8 cellular contexts compared by ENCODE assay signal in genomic region chr19:15835565-15836344, GRCh38. TPM values are rescaled to one million over a fixed set of nuclear protein-coding genes. Genes with fewer than 3 reads are reported as not detected.
DNase-seq lines count a peak whose midpoint lies in the region; ATAC-seq and TF ChIP-seq lines count a peak whose summit lies in the region.
"Not testable (repeated sequence)": the region's sequence is repeated elsewhere in the genome, so short reads cannot be mapped to it uniquely, and the experiment has no call there.

No MANE protein-coding gene starts in this region.

- not testable (repeated sequence) for ATAC-seq in RWPE2 (ENCODE audit: low read depth); gastroesophageal sphincter
- ATAC-seq in naive thymus-derived CD4-positive, alpha-beta T cell, result peak; percentile 73

- H3K36me3 Mint-ChIP-seq in naive thymus-derived CD4-positive, alpha-beta T cell, result not testable (repeated sequence)

- not testable (repeated sequence) for H3K4me1 ChIP-seq in A673 (ENCODE audit: insufficient read depth, low read length, poor library complexity, severe bottlenecking); HEK293 (ENCODE audit: control insufficient read depth, insufficient read depth, low read length); naive thymus-derived CD4-positive, alpha-beta T cell (ENCODE audit: control insufficient read depth in 2 of 2, insufficient read depth in 2 of 2, low read length in 2 of 2)
- H3K4me1 ChIP-seq in RWPE2 (ENCODE audit: insufficient read depth, poor library complexity, severe bottlenecking) (peaks cover 20% of the 10 kb centered on the region), gastroesophageal sphincter (peaks cover 0 to 18% (median 0%) of the 10 kb centered on the region in 3 donors)

- H3K4me3 Mint-ChIP-seq in naive thymus-derived CD4-positive, alpha-beta T cell, result peak overlapping the region; percentile 88 to 99 (median 95)

- not testable (repeated sequence) for H3K36me3 ChIP-seq in A673 (ENCODE audit: insufficient read depth, low read length, poor library complexity, severe bottlenecking); HEK293 (ENCODE audit: control insufficient read depth in 2 of 2, insufficient read depth in 1 of 2, low read length in 2 of 2); gastroesophageal sphincter; naive thymus-derived CD4-positive, alpha-beta T cell (ENCODE audit: control insufficient read depth in 2 of 3, insufficient read depth in 3 of 3, low read length in 3 of 3)
- H3K36me3 ChIP-seq in RWPE2 (ENCODE audit: low read depth), result peaks cover 35% of the 10 kb centered on the region

- intact Hi-C loops in A673 (cut with micrococcal nuclease; ENCODE audit: unreplicated experiment), result not testable (repeated sequence)
- intact Hi-C loops in naive thymus-derived CD4-positive, alpha-beta T cell (cut with micrococcal nuclease), result loop anchor here (1.0 to 10.0 kb wide), 17 partner anchors 9 to 1147 kb away; partner anchors contain the start of genes FAM32A (in 2 of the 2), RAB8A (in 2 of the 2), AKAP8L (in 1 of the 2) and AP1M1 (in 1 of the 2)

- not testable (repeated sequence) for H3K9me3 Mint-ChIP-seq in naive thymus-derived CD4-positive, alpha-beta T cell

- peak overlapping the region; percentile 63 for H3K4me3 ChIP-seq in A673 (ENCODE audit: low read depth, low read length, poor library complexity, severe bottlenecking)
- peak overlapping the region; percentile 73 for H3K4me3 ChIP-seq in HEK293 (ENCODE audit: low read depth, low read length)
- H3K4me3 ChIP-seq in RWPE2 (ENCODE audit: severe bottlenecking), result peak overlapping the region; percentile 51
- peak overlapping the region; percentile 71 for H3K4me3 ChIP-seq in astrocyte of the spinal cord (ENCODE audit: low read depth, low read length)
- peak overlapping the region; percentile 70 to 95 for H3K4me3 ChIP-seq in gastroesophageal sphincter
- H3K4me3 ChIP-seq in naive thymus-derived CD4-positive, alpha-beta T cell (ENCODE audit: low read length), result peak overlapping the region; percentile 60

- not testable (repeated sequence) for TF ChIP-seq POLR2A in gastroesophageal sphincter (IDR thresholded peaks at IDR 0.05)

- peaks cover 18 to 28% (median 24%) of the 10 kb centered on the region in 7 donors for H3K4me1 Mint-ChIP-seq in naive thymus-derived CD4-positive, alpha-beta T cell

- H3K27ac Mint-ChIP-seq in naive thymus-derived CD4-positive, alpha-beta T cell, result peak overlapping the region in 7 of 9 donors; percentile 95 to 100 (median 99)

- 29 to 38% methylated on average over 9 to 10 of the region's 12 CpGs for WGBS in gastroesophageal sphincter (ENCODE audit: low coverage in 1 of 2), 2 donors

- in situ Hi-C loops in astrocyte of the spinal cord (cut with HindIII; ENCODE audit: low sequenced_read_pairs), result not testable (repeated sequence)

- TF ChIP-seq EP300 in gastroesophageal sphincter (IDR thresholded peaks at IDR 0.05), result not testable (repeated sequence)

- H3K27ac ChIP-seq in A673 (ENCODE audit: low read depth, low read length, poor library complexity, severe bottlenecking) (peak overlapping the region; percentile 92), HEK293 (ENCODE audit: extremely low read depth, low read depth, low read length) (peak overlapping the region; percentile 87), RWPE2 (ENCODE audit: poor library complexity, severe bottlenecking) (peak overlapping the region; percentile 99), gastroesophageal sphincter (peak overlapping the region; percentile 87 to 100 (median 100))
- H3K27ac ChIP-seq in naive thymus-derived CD4-positive, alpha-beta T cell (ENCODE audit: low read depth, low read length), result peak overlapping the region; percentile 90

- BruUV-seq in A673 (replicated peaks; lab: Mats Ljungman, UMichigan), result not testable (repeated sequence)

- H3K27me3 Mint-ChIP-seq in naive thymus-derived CD4-positive, alpha-beta T cell, result not testable (repeated sequence)

- CTCF ChIA-PET in A673 (lab: Charles Lee); HEK293 (lab: Yijun Ruan, JAX): not testable (repeated sequence)
- CTCF ChIA-PET in naive thymus-derived CD4-positive, alpha-beta T cell (lab: Charles Lee), result interaction anchor here (0.6 kb wide), 1 partner anchor 404 kb away, joined by 5 read pairs; no protein-coding TSS in a partner anchor

- POLR2A ChIA-PET in A673 (lab: Charles Lee; ENCODE audit: low non-redundant PET), result interaction anchor here (0.6 kb wide), 1 partner anchor 145 kb away, joined by 3 read pairs; no protein-coding TSS in a partner anchor
- POLR2A ChIA-PET in HEK293 (lab: Yijun Ruan, JAX), result interaction anchor here (0.5 kb wide), 1 partner anchor 240 kb away, joined by 4 read pairs; the partner anchor contains the start of gene TPM4
- POLR2A ChIA-PET in naive thymus-derived CD4-positive, alpha-beta T cell (lab: Charles Lee), result interaction anchor here (0.6 to 1.8 kb wide), 10 partner anchors 9 to 503 kb away, joined by 3 to 8 read pairs (median 5); partner anchors contain the start of genes BRD4, FAM32A and KLF2

- DNase-seq in A673 (ENCODE audit: low spot score); RWPE2 (ENCODE audit: low spot score): not testable (repeated sequence)
- peak; percentile 74 for DNase-seq in activated CD8-positive, alpha-beta memory T cell treated with anti-CD3 and anti-CD28 coated beads for 24 hours
- DNase-seq in astrocyte of the spinal cord (ENCODE audit: low read depth, low spot score), result peak; percentile 14
- DNase-seq in naive thymus-derived CD4-positive, alpha-beta T cell, result peak in 8 of 9 donors; percentile 10 to 89 (median 82)
- peak; percentile 46 for DNase-seq in stimulated activated CD8-positive, alpha-beta memory T cell treated with anti-CD3 and anti-CD28 coated beads, Interleukin-12 subunit alpha, Interleukin-12 subunit beta, amount 100 ng/mL, for 1 hour (ENCODE audit: low read depth)

- not testable (repeated sequence) for H3K27me3 ChIP-seq in A673 (replicated peaks; ENCODE audit: insufficient read depth, low read depth, low read length, poor library complexity); RWPE2 (ENCODE audit: insufficient read depth, poor library complexity, severe bottlenecking); naive thymus-derived CD4-positive, alpha-beta T cell (ENCODE audit: control insufficient read depth in 2 of 2, insufficient read depth in 2 of 2, low read length in 2 of 2)
- H3K27me3 ChIP-seq in gastroesophageal sphincter, result peaks cover 14% of the 10 kb centered on the region

- TF ChIP-seq CTCF in A673 (conservative IDR thresholded peaks at IDR 0.05; ENCODE audit: low read depth, low read length); HEK293 (tag by site-specific recombination; IDR thresholded peaks at IDR 0.05); RWPE2 (IDR thresholded peaks at IDR 0.05; ENCODE audit: poor library complexity, severe bottlenecking); astrocyte of the spinal cord (IDR thresholded peaks at IDR 0.05; ENCODE audit: low read depth, low read length); gastroesophageal sphincter (IDR thresholded peaks at IDR 0.05): not testable (repeated sequence)

- not testable (repeated sequence) for H3K9me3 ChIP-seq in A673 (ENCODE audit: low read depth, low read length, poor library complexity, severe bottlenecking); HEK293 (ENCODE audit: control insufficient read depth, insufficient read depth, low read depth, low read length); RWPE2 (ENCODE audit: severe bottlenecking); gastroesophageal sphincter; naive thymus-derived CD4-positive, alpha-beta T cell (ENCODE audit: control insufficient read depth in 2 of 3, low read length in 3 of 3)

RNA-seq across cellular contexts. Expression of gene OR10H1, which starts 20.3 kb away (rescaled TPM):
- total RNA-seq in A673 (2021) (not detected in 2 replicates), gastroesophageal sphincter (not detected)
- total RNA-seq in naive thymus-derived CD4-positive, alpha-beta T cell, result under 1 TPM in 1 of 5 experiments, not detected in 4; 0.22 TPM
- not detected for polyA plus RNA-seq in naive thymus-derived CD4-positive, alpha-beta T cell

RNA-seq across cellular contexts. Expression of gene OR10H5, which starts 48.3 kb away (rescaled TPM):
- total RNA-seq in A673 (2021), result not detected in 2 replicates
- not detected for total RNA-seq in gastroesophageal sphincter
- total RNA-seq in naive thymus-derived CD4-positive, alpha-beta T cell, result not detected
- not detected for polyA plus RNA-seq in naive thymus-derived CD4-positive, alpha-beta T cell
